Comparison of ENCODE assay signal across 8 cellular contexts in the genomic region with DNA sequence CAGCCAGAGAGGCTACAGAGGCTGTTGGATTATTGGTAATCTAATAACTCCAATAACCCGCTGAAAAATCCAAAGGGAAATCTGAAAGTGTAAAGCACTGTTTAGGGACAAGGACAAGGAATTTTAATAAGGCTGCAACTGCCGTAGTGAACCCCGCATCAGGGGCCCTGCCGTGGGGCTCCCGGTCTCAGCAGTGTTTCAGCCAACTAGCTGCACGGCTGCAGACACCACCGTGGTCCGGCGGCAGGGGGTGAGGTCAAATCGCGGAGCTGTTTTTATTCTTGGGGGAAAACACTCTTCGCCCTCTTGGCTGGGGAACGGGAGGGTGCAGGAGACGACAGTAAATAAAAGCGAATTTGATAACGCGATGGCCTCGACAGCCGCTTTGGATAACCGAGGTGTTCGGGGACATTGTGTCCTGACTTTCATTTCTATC. TPM values are rescaled to one million over a fixed set of nuclear protein-coding genes. Genes with fewer than 3 reads are reported as not detected.
A peak's percentile ranks its signal among the peaks of the same experiment; 100 is the strongest.
DNase-seq lines count a peak whose midpoint lies in the region; ATAC-seq and TF ChIP-seq lines count a peak whose summit lies in the region.

No MANE protein-coding gene starts in this region.

- H3K36me3 ChIP-seq in BLaER1: peaks cover 11% of the 10 kb centered on the region
- H3K36me3 ChIP-seq in PC-9 (ENCODE audit: low read depth): peaks cover 26% of the 10 kb centered on the region
- no peaks in the 10 kb centered on the region for H3K36me3 ChIP-seq in lung (ENCODE audit: control insufficient read depth in 2 of 2, insufficient read depth in 2 of 2, low read length in 2 of 2)
- H3K36me3 ChIP-seq in stomach smooth muscle (ENCODE audit: control insufficient read depth in 2 of 2, insufficient read depth in 2 of 2, low read length in 2 of 2): no peaks in the 10 kb centered on the region

- no peaks in the 10 kb centered on the region for H3K9me2 ChIP-seq in PC-9 (ENCODE audit: insufficient read depth)

- H3K79me2 ChIP-seq in PC-9 (ENCODE audit: low read depth): peaks cover 100% of the 10 kb centered on the region

- POLR2A ChIA-PET in PC-9 (lab: Charles Lee; ENCODE audit: unreplicated experiment): interaction anchor here (0.7 kb wide), 2 partner anchors 177 to 1513 kb away, joined by 3 read pairs; no protein-coding TSS in a partner anchor
- POLR2A ChIA-PET in HEK293T (lab: Yijun Ruan, JAX): interaction anchor here (1.2 kb wide), 1 partner anchor 319 kb away, joined by 3 read pairs; no protein-coding TSS in a partner anchor

- no TSS peak for BruUV-seq in PC-9 (replicated peaks; lab: Mats Ljungman, UMichigan)

- no peak overlapping the region for H2AFZ ChIP-seq in PC-9

- DNase-seq in PC-9 (no peak), cardiac fibroblast (ENCODE audit: low read depth in 2 of 2) (no peak), lung (ENCODE audit: low spot score) (no peak), islet precursor cell (no peak), HEK293T (ENCODE audit: extremely low spot score) (no peak), NCI-H2196 (lab: John Stamatoyannopoulos, UW; ENCODE audit: unreplicated experiment) (no peak)

- H3K27me3 ChIP-seq in BLaER1: no peaks in the 10 kb centered on the region
- no peaks in the 10 kb centered on the region for H3K27me3 ChIP-seq in PC-9 (ENCODE audit: insufficient read depth, low read depth)
- no peaks in the 10 kb centered on the region for H3K27me3 ChIP-seq in lung (ENCODE audit: control insufficient read depth, insufficient read depth)
- no peaks in the 10 kb centered on the region for H3K27me3 ChIP-seq in stomach smooth muscle (ENCODE audit: control insufficient read depth in 1 of 2, insufficient read depth in 2 of 2, low read length in 2 of 2)

- H3K4me2 ChIP-seq in BLaER1: peak overlapping the region; percentile 98
- H3K4me2 ChIP-seq in PC-9: peak overlapping the region; percentile 99

- H3K4me3 ChIP-seq in BLaER1 (peak overlapping the region; percentile 97), PC-9 (peak overlapping the region; percentile 53; the same call in 1 of the 2 replicates), cardiac fibroblast (replicated peaks in 1 of 2; ENCODE audit: low read depth in 2 of 2, low read length in 2 of 2) (peak overlapping the region; percentile 39 to 52), lung (peak overlapping the region; percentile 41), stomach smooth muscle (ENCODE audit: low read length in 2 of 2) (peak overlapping the region; percentile 91 to 93)

- ATAC-seq in lung (ENCODE audit: insufficient read depth, low FRiP score): no peak

- intact Hi-C loops in PC-9 (cut with micrococcal nuclease; ENCODE audit: unreplicated experiment): loop anchor here (2.0 to 10.0 kb wide), 5 partner anchors 942 to 1586 kb away; no protein-coding TSS in a partner anchor

- CTCF ChIA-PET in PC-9 (lab: Charles Lee) (interaction anchor here (0.6 to 4.6 kb wide), 10 partner anchors 59 to 1585 kb away, joined by 3 to 129 read pairs (median 4); no protein-coding TSS in a partner anchor), HEK293T (lab: Yijun Ruan, JAX) (interaction anchor here (1.0 to 3.9 kb wide), 7 partner anchors 11 to 1494 kb away, joined by 3 to 60 read pairs (median 3); no protein-coding TSS in a partner anchor)

- H4K20me1 ChIP-seq in BLaER1 (peaks cover 93% of the 10 kb centered on the region), PC-9 (ENCODE audit: insufficient read depth) (peaks cover 50% of the 10 kb centered on the region)

- TF ChIP-seq CTCF in PC-9 (conservative IDR thresholded peaks at IDR 0.05) (peak; percentile 32; the same call in 1 of the 2 replicates), cardiac fibroblast (IDR thresholded peaks at IDR 0.05; ENCODE audit: low read depth, low read length) (no peak), lung (IDR thresholded peaks at IDR 0.05; ENCODE audit: control extremely low read depth, extremely low read depth) (no peak)

- H3K4me1 ChIP-seq in BLaER1 (peaks cover 47% of the 10 kb centered on the region), PC-9 (replicated peaks; ENCODE audit: insufficient read depth) (peaks cover 55% of the 10 kb centered on the region), lung (ENCODE audit: control insufficient read depth in 2 of 2, insufficient read depth in 2 of 2, low read length in 2 of 2) (peaks cover 8 to 17% of the 10 kb centered on the region in 2 donors), stomach smooth muscle (ENCODE audit: control insufficient read depth, insufficient read depth, low read length) (peaks cover 67% of the 10 kb centered on the region)

- H3K27ac ChIP-seq in BLaER1: peak overlapping the region; percentile 100
- no peak overlapping the region for H3K27ac ChIP-seq in PC-9
- H3K27ac ChIP-seq in lung (ENCODE audit: low read depth in 1 of 2, low read length in 1 of 2): peak overlapping the region; percentile 96 to 98
- peak overlapping the region; percentile 100 for H3K27ac ChIP-seq in stomach smooth muscle (ENCODE audit: low read length)

- H3K9me3 ChIP-seq in BLaER1 (no peaks in the 10 kb centered on the region), PC-9 (ENCODE audit: insufficient read depth, low read depth) (no peaks in the 10 kb centered on the region), lung (ENCODE audit: control insufficient read depth in 2 of 2, insufficient read depth in 1 of 2, low read length in 1 of 2) (no peaks in the 10 kb centered on the region), stomach smooth muscle (ENCODE audit: control insufficient read depth in 2 of 2, low read length in 2 of 2) (no peaks in the 10 kb centered on the region)

- H3F3A ChIP-seq in PC-9 (ENCODE audit: insufficient read depth, low read depth): peaks cover 21% of the 10 kb centered on the region; the same call in 1 of the 2 replicates

- 1 to 2% methylated on average over 21 of the region's 21 CpGs for WGBS in lung, 2 donors

- H3K9ac ChIP-seq in BLaER1: peak overlapping the region; percentile 99
- H3K9ac ChIP-seq in stomach smooth muscle (ENCODE audit: low read length in 2 of 2): peak overlapping the region; percentile 96 to 100

TF ChIP-seq in HEK293T, 16 proteins besides CTCF, POLR2A, EP300 and RAD21:
- TF ChIP-seq LEF1 (IDR thresholded peaks at IDR 0.05; ENCODE audit: borderline replicate concordance) (no peak), ELF4 (IDR thresholded peaks at IDR 0.05) (no peak), BHLHE40 (IDR thresholded peaks at IDR 0.05; ENCODE audit: borderline replicate concordance) (no peak), L3MBTL2 (conservative IDR thresholded peaks at IDR 0.05) (no peak), SP1 (IDR thresholded peaks at IDR 0.05) (no peak), FOXK2 (IDR thresholded peaks at IDR 0.05) (no peak), ARNT (IDR thresholded peaks at IDR 0.05) (no peak), HDGF (IDR thresholded peaks at IDR 0.05; ENCODE audit: borderline replicate concordance) (no peak), ZNF384 (IDR thresholded peaks at IDR 0.05) (no peak), FOXA1 (IDR thresholded peaks at IDR 0.05) (no peak), SUZ12 (IDR thresholded peaks at IDR 0.05) (no peak), TARDBP (IDR thresholded peaks at IDR 0.05) (no peak), NFRKB (IDR thresholded peaks at IDR 0.05) (no peak), CTBP1 (IDR thresholded peaks at IDR 0.05; ENCODE audit: borderline replicate concordance) (no peak)
- TF ChIP-seq, protein P1, sequence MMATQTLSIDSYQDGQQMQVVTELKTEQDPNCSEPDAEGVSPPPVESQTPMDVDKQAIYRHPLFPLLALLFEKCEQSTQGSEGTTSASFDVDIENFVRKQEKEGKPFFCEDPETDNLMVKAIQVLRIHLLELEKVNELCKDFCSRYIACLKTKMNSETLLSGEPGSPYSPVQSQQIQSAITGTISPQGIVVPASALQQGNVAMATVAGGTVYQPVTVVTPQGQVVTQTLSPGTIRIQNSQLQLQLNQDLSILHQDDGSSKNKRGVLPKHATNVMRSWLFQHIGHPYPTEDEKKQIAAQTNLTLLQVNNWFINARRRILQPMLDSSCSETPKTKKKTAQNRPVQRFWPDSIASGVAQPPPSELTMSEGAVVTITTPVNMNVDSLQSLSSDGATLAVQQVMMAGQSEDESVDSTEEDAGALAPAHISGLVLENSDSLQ (IDR thresholded peaks at IDR 0.05): no peak

RNA-seq across cellular contexts. Expression of a gene that starts 6.1 kb away (rescaled TPM):
- total RNA-seq in PC-9 (2021): 37.1 and 42.2 TPM in 2 replicates
- 100 to 1,000 TPM in 1 of 2 donors, 10 to 100 TPM in 1; 52.2 to 101 TPM for total RNA-seq in lung
- polyA plus RNA-seq in lung: 100 to 1,000 TPM in 1 of 2 donors, 10 to 100 TPM in 1; 29.4 to 137 TPM

RNA-seq across cellular contexts. Expression of a gene that starts 36.8 kb away (rescaled TPM):
- not detected in 2 replicates for total RNA-seq in PC-9 (2021)
- not detected for total RNA-seq in lung
- not detected for polyA plus RNA-seq in lung

Comparison
In these comparisons a context has a peak if more than half of its experiments do, and no peak if none do; other contexts are left out.
1. H3K4me3 ChIP-seq: peak in every context shown above with its lines; median percentile 97 in BLaER1; 92 in stomach smooth muscle; 53 in PC-9; 46 in cardiac fibroblast; 41 in lung.